ENCODE assay signal across 8 cellular contexts in the genomic region with DNA sequence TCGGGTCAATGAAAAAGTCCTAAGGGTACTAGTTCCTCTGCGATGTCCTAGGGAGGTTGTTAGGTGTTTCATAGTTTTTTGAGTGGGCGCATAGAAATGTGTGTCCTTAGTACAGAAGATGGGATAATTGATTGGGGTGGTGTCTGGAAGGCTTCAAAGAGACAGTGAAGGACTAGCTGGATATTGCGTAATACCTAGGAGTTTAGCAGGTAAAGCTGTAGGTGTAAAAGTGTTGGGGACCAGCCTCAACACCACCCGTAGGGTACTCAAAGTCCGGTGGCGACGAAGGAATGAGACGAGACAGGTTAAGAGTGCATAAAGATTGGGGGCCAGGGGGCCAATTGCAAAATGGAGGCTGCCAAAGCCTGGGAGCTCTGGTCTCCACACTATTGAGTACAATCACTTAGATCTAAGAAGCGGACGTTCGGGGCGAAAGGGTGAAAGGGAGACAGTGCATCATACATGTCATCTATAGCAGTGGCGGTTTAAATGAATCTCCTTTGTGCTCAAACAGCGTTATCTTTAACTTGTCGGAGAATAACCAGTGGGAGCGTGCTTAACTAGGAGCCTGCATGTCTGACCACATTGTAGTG. TPM values are rescaled to one million over a fixed set of nuclear protein-coding genes. Genes with fewer than 3 reads are reported as not detected.
DNase-seq lines count a peak whose midpoint lies in the region; ATAC-seq, FAIRE-seq and TF ChIP-seq lines count a peak whose summit lies in the region.

No MANE protein-coding gene starts in this region.

- no peak for FAIRE-seq in keratinocyte (lab: Jason Lieb, UNC)

- H3K36me3 ChIP-seq in keratinocyte (ENCODE audit: control insufficient read depth in 2 of 2, extremely low read depth in 1 of 2, insufficient read depth in 2 of 2, low read length in 2 of 2) (peaks cover 3 to 7% of the 10 kb centered on the region in 2 experiments), suprapubic skin (peaks cover 7% of the 10 kb centered on the region)

- peak overlapping the region; percentile 98 for H3K4me2 ChIP-seq in keratinocyte (ENCODE audit: control insufficient read depth, extremely low read depth, insufficient read depth, low read depth, low read length)

- H3K4me1 ChIP-seq in keratinocyte (ENCODE audit: control insufficient read depth, extremely low read depth, insufficient read depth, low read length) (peaks cover 34% of the 10 kb centered on the region), suprapubic skin (peaks cover 59% of the 10 kb centered on the region)

- H3K27ac ChIP-seq in keratinocyte (ENCODE audit: control insufficient read depth, insufficient read depth, low read length) (peak overlapping the region; percentile 89), suprapubic skin (no peak overlapping the region)

- no peaks in the 10 kb centered on the region for H3K9me3 ChIP-seq in keratinocyte (ENCODE audit: control insufficient read depth, low read depth, low read length)
- no peaks in the 10 kb centered on the region for H3K9me3 ChIP-seq in suprapubic skin

- H3K4me3 ChIP-seq in keratinocyte (ENCODE audit: control insufficient read depth in 2 of 3, extremely low read depth in 1 of 3, insufficient read depth in 2 of 3, low read depth in 1 of 3, low read length in 3 of 3) (peak overlapping the region; percentile 70 to 86 (median 82)), suprapubic skin (peak overlapping the region; percentile 94)

- peak overlapping the region; percentile 54 for H3K27ac Mint-ChIP-seq in activated CD4-positive, alpha-beta T cell treated with anti-CD3 and anti-CD28 coated beads, Interleukin-2, amount 10 ng/mL, durations not matched to agents 24 days and 14 days
- H3K27ac Mint-ChIP-seq in activated naive CD8-positive, alpha-beta T cell: peak overlapping the region; percentile 74

- ATAC-seq in HG02852 (IDR thresholded peaks at IDR 0.05; ENCODE audit: unreplicated experiment) (no peak), GM18502 (IDR thresholded peaks at IDR 0.05; ENCODE audit: poor library complexity, unreplicated experiment) (no peak)

- H3K27me3 ChIP-seq in keratinocyte (ENCODE audit: control insufficient read depth, extremely low read depth, insufficient read depth, low read length): no peaks in the 10 kb centered on the region
- no peaks in the 10 kb centered on the region for H3K27me3 ChIP-seq in suprapubic skin

- peaks cover 55% of the 10 kb centered on the region for H3K4me1 Mint-ChIP-seq in activated CD4-positive, alpha-beta T cell treated with anti-CD3 and anti-CD28 coated beads, Interleukin-2, amount 10 ng/mL, durations not matched to agents 24 days and 14 days
- H3K4me1 Mint-ChIP-seq in activated naive CD8-positive, alpha-beta T cell (ENCODE audit: low read depth): peaks cover 72% of the 10 kb centered on the region

- TF ChIP-seq CTCF in keratinocyte (optimal IDR thresholded peaks at IDR 0.05 in 1 of 3, IDR thresholded peaks at IDR 0.05 in 1 of 3, conservative IDR thresholded peaks at IDR 0.05 in 1 of 3; ENCODE audit: extremely low read depth in 1 of 3, insufficient read depth in 2 of 3, low read length in 3 of 3): no peak
- TF ChIP-seq CTCF in suprapubic skin (IDR thresholded peaks at IDR 0.05): no peak

- intact Hi-C loops in activated CD4-positive, alpha-beta T cell treated with anti-CD3 and anti-CD28 coated beads, Interleukin-2, amount 10 ng/mL, durations not matched to agents 24 days and 14 days (cut with micrococcal nuclease): loop anchor here (2.0 to 10.0 kb wide), 2 partner anchors 283 to 1727 kb away; partner anchors contain the start of genes ABLIM2 and BLOC1S4

- peak overlapping the region; percentile 95 for H3K4me3 Mint-ChIP-seq in activated CD4-positive, alpha-beta T cell treated with anti-CD3 and anti-CD28 coated beads, Interleukin-2, amount 10 ng/mL, durations not matched to agents 24 days and 14 days
- peak overlapping the region; percentile 91 for H3K4me3 Mint-ChIP-seq in activated naive CD8-positive, alpha-beta T cell

- no peak for TF ChIP-seq POLR2A in suprapubic skin (IDR thresholded peaks at IDR 0.05)

- dilution Hi-C loops in keratinocyte (cut with MboI; ENCODE audit: extremely low pct_ligation_motif_present, low sequenced_read_pairs): no loop called here

- H3K36me3 Mint-ChIP-seq in activated CD4-positive, alpha-beta T cell treated with anti-CD3 and anti-CD28 coated beads, Interleukin-2, amount 10 ng/mL, durations not matched to agents 24 days and 14 days (ENCODE audit: low read depth): peaks cover 23% of the 10 kb centered on the region
- H3K36me3 Mint-ChIP-seq in activated naive CD8-positive, alpha-beta T cell: no peaks in the 10 kb centered on the region

- H3K9me1 ChIP-seq in keratinocyte (ENCODE audit: control insufficient read depth, extremely low read depth, insufficient read depth, low read length): peaks cover 5% of the 10 kb centered on the region

- H3K27me3 Mint-ChIP-seq in activated CD4-positive, alpha-beta T cell treated with anti-CD3 and anti-CD28 coated beads, Interleukin-2, amount 10 ng/mL, durations not matched to agents 24 days and 14 days: peaks cover 2% of the 10 kb centered on the region
- no peaks in the 10 kb centered on the region for H3K27me3 Mint-ChIP-seq in activated naive CD8-positive, alpha-beta T cell

- TF ChIP-seq EP300 in suprapubic skin (IDR thresholded peaks at IDR 0.05): no peak

- peak overlapping the region; percentile 79 for H3K9ac ChIP-seq in keratinocyte (ENCODE audit: control insufficient read depth, extremely low read depth, insufficient read depth, low read length)

- H3K79me2 ChIP-seq in keratinocyte (ENCODE audit: control insufficient read depth, insufficient read depth, low read length): peaks cover 79% of the 10 kb centered on the region

- 51% methylated on average over 17 of the region's 17 CpGs for WGBS in suprapubic skin

- H3K9me3 Mint-ChIP-seq in activated CD4-positive, alpha-beta T cell treated with anti-CD3 and anti-CD28 coated beads, Interleukin-2, amount 10 ng/mL, durations not matched to agents 24 days and 14 days: no peaks in the 10 kb centered on the region
- H3K9me3 Mint-ChIP-seq in activated naive CD8-positive, alpha-beta T cell (ENCODE audit: low read depth): no peaks in the 10 kb centered on the region

- no peaks in the 10 kb centered on the region for H4K20me1 ChIP-seq in keratinocyte (ENCODE audit: control insufficient read depth, extremely low read depth, insufficient read depth, low read length)

- peak overlapping the region; percentile 1 for H2AFZ ChIP-seq in keratinocyte (ENCODE audit: control insufficient read depth, low read length)

- no peak for DNase-seq in activated CD4-positive, alpha-beta T cell treated with anti-CD3 and anti-CD28 coated beads, Interleukin-2, amount 10 ng/mL, durations not matched to agents 24 days and 14 days
- DNase-seq in activated CD4-positive, alpha-beta T cell treated with anti-CD3 and anti-CD28 coated beads for 48 hours: no peak
- DNase-seq in keratinocyte (ENCODE audit: low read depth, low spot score) (no peak), suprapubic skin (ENCODE audit: low spot score in 2 of 2) (no peak), medulla oblongata (ENCODE audit: extremely low spot score) (no peak)

RNA-seq across cellular contexts. Expression of gene TRMT44, which starts 1.0 kb away (rescaled TPM):
- 35.7 and 38.5 TPM in 2 replicates for total RNA-seq in activated CD4-positive, alpha-beta T cell treated with anti-CD3 and anti-CD28 coated beads, Interleukin-2, amount 10 ng/mL, durations not matched to agents 24 days and 14 days
- polyA plus RNA-seq in keratinocyte: 6.0 to 9.2 TPM (median 8.8 TPM) in 3 replicates
- 6.5 TPM for polyA plus RNA-seq in keratinocyte (2011; ENCODE audit: low read depth)
- polyA plus RNA-seq in keratinocyte (2011; cell fraction: cytosol; rRNA removed): 5.6 and 5.8 TPM in 2 replicates
- polyA plus RNA-seq in keratinocyte (2011; cell fraction: nucleus; rRNA removed): 18.2 and 19.4 TPM in 2 replicates
- 7.2 and 8.8 TPM in 2 replicates for polyA plus RNA-seq in keratinocyte (2012; ENCODE audit: low replicate concordance)
- 8.8 to 10.2 TPM (median 10.1 TPM) in 3 replicates for polyA minus RNA-seq in keratinocyte
- 10.2 TPM for polyA minus RNA-seq in keratinocyte (2011; cell fraction: cytosol; rRNA and poly(A)+ RNA removed)
- 19.8 and 23.1 TPM in 2 replicates for polyA minus RNA-seq in keratinocyte (2011; cell fraction: nucleus; rRNA and poly(A)+ RNA removed)
- total RNA-seq in suprapubic skin: 10 to 100 TPM; 30.8 to 60.0 (median 46.1) TPM

RNA-seq across cellular contexts. Expression of gene ACOX3, which starts 1.1 kb away (rescaled TPM):
- 20.5 and 23.0 TPM in 2 replicates for total RNA-seq in activated CD4-positive, alpha-beta T cell treated with anti-CD3 and anti-CD28 coated beads, Interleukin-2, amount 10 ng/mL, durations not matched to agents 24 days and 14 days
- 6.0 to 7.2 TPM (median 6.7 TPM) in 3 replicates for polyA plus RNA-seq in keratinocyte
- polyA plus RNA-seq in keratinocyte (2011; ENCODE audit: low read depth): 10.9 TPM
- polyA plus RNA-seq in keratinocyte (2011; cell fraction: cytosol; rRNA removed): 6.4 and 8.2 TPM in 2 replicates
- polyA plus RNA-seq in keratinocyte (2011; cell fraction: nucleus; rRNA removed): 15.6 and 16.6 TPM in 2 replicates
- 15.3 and 16.5 TPM in 2 replicates for polyA plus RNA-seq in keratinocyte (2012; ENCODE audit: low replicate concordance)
- polyA minus RNA-seq in keratinocyte: 6.5 to 8.2 TPM (median 7.6 TPM) in 3 replicates
- 6.5 TPM for polyA minus RNA-seq in keratinocyte (2011; cell fraction: cytosol; rRNA and poly(A)+ RNA removed)
- 7.0 and 12.1 TPM in 2 replicates for polyA minus RNA-seq in keratinocyte (2011; cell fraction: nucleus; rRNA and poly(A)+ RNA removed)
- 10 to 100 TPM; 33.9 to 73.5 (median 54.3) TPM for total RNA-seq in suprapubic skin
